ENCODE assay signal across 12 cellular contexts in genomic region chr2:106664669-106665068, GRCh38.
DNase-seq lines count a peak whose midpoint lies in the region; ATAC-seq, FAIRE-seq and TF ChIP-seq lines count a peak whose summit lies in the region.
"Had no signal": no experiment of that assay in that cellular context is flagged by ENCODE, and none has a peak within 500 bp of the region (broad histone marks: within the 10 kb centered on the region; RNA-seq: fewer than 3 reads in every experiment).

No MANE protein-coding gene starts in this region.

- 76 to 80% (median 77%) methylated on average over 3 of the region's 3 CpGs for WGBS in ovary, 3 donors
- WGBS in right lobe of liver (ENCODE audit: insufficient coverage, low coverage, low lambda C conversion rate, missing lambda C conversion rate): 34% methylated on average over 3 of the region's 3 CpGs

- H3K4me3 ChIP-seq in ovary (no peak overlapping the region), right lobe of liver (no peak overlapping the region)
- H3K4me3 ChIP-seq: tibial artery had no signal

- H3K4me1 ChIP-seq in ovary (ENCODE audit: insufficient read depth): no peaks in the 10 kb centered on the region
- no peaks in the 10 kb centered on the region for H3K4me1 ChIP-seq in right lobe of liver
- H3K4me1 ChIP-seq: tibial artery had no signal

- H3K9me3 ChIP-seq in ovary: no peaks in the 10 kb centered on the region
- no peaks in the 10 kb centered on the region for H3K9me3 ChIP-seq in right lobe of liver

- H3K27ac Mint-ChIP-seq in naive B cell: peak overlapping the region in 3 of 6 donors; percentile 63 to 77 (median 74)

- peak overlapping the region in 2 of 8 donors; percentile 32 to 44 for H3K4me3 Mint-ChIP-seq in naive B cell

- peaks cover 9 to 15% (median 11%) of the 10 kb centered on the region in 3 donors for H3K4me1 Mint-ChIP-seq in naive B cell

- peaks cover 6 to 16% of the 10 kb centered on the region in 2 donors for H3K36me3 Mint-ChIP-seq in naive B cell

- intact Hi-C loops in posterior vena cava (cut with DNase I): no loop called here
- intact Hi-C loops in ovary (cut with DNase I): no loop called here
- intact Hi-C loops in right lobe of liver (cut with DNase I): no loop called here

- H3K9me3 Mint-ChIP-seq in naive B cell: peaks cover 11 to 28% (median 20%) of the 10 kb centered on the region in 7 donors

- no peaks in the 10 kb centered on the region for H3K27me3 ChIP-seq in ovary
- H3K27me3 ChIP-seq in right lobe of liver: no peaks in the 10 kb centered on the region
- H3K27me3 ChIP-seq: tibial artery had no signal

- FAIRE-seq in GM12892 (lab: Jason Lieb, UNC): no peak

- H3K27ac ChIP-seq in ovary: no peak overlapping the region
- no peak overlapping the region for H3K27ac ChIP-seq in right lobe of liver
- H3K27ac ChIP-seq: tibial artery had no signal

- no peak for TF ChIP-seq EP300 in ovary (IDR thresholded peaks at IDR 0.05)

- H3K36me3 ChIP-seq in ovary (no peaks in the 10 kb centered on the region), right lobe of liver (no peaks in the 10 kb centered on the region)
- H3K36me3 ChIP-seq: tibial artery had no signal

- DNase-seq in naive B cell (peak; percentile 9), GM12892 (ENCODE audit: insufficient read length) (no peak), posterior vena cava (ENCODE audit: low spot score) (no peak), ovary (no peak), right lobe of liver (no peak)
- DNase-seq: activated T-cell treated with anti-CD3 and anti-CD28 coated beads, Interleukin-2, amount 50 U/mL, for 1 hour; hypothalamus; NCI-H146; tibial artery had no signal

- TF ChIP-seq CTCF in ovary (IDR thresholded peaks at IDR 0.05) (no peak), right lobe of liver (IDR thresholded peaks at IDR 0.05) (no peak)

- H3K27me3 Mint-ChIP-seq in naive B cell: peaks cover 0 to 5% (median 0%) of the 10 kb centered on the region in 3 donors

- ATAC-seq in GM19035 (IDR thresholded peaks at IDR 0.05; ENCODE audit: unreplicated experiment): peak; percentile 64
- peak; percentile 94 for ATAC-seq in HG02759 (IDR thresholded peaks at IDR 0.05; ENCODE audit: unreplicated experiment)
- peak; percentile 76 for ATAC-seq in HG03571 (IDR thresholded peaks at IDR 0.05; ENCODE audit: unreplicated experiment)
- peak; percentile 77 to 81 for ATAC-seq in naive B cell (ENCODE audit: low read depth in 2 of 2)
- ATAC-seq in right lobe of liver: no peak

- TF ChIP-seq POLR2A in GM12892 (IDR thresholded peaks at IDR 0.05; ENCODE audit: low read depth, low read length): no peak
- no peak for TF ChIP-seq POLR2A in ovary (IDR thresholded peaks at IDR 0.05)
- TF ChIP-seq POLR2A in right lobe of liver (IDR thresholded peaks at IDR 0.05): no peak

Comparison
In these comparisons a context has a peak if more than half of its experiments do, and no peak if none do; other contexts are left out.
1. ATAC-seq: peak in GM19035 (single experiment), HG02759 (single experiment), HG03571 (single experiment) and naive B cell (2 of 2); none in right lobe of liver (0 of 4).